In genomic region chr11:1358931-1359330, GRCh38 we compare ENCODE assay signal across 1 cellular context. TPM values are rescaled to one million over a fixed set of nuclear protein-coding genes. Genes with fewer than 3 reads are reported as not detected.
"Had no signal": no experiment of that assay in that cellular context is flagged by ENCODE, and none has a peak within 500 bp of the region (broad histone marks: within the 10 kb centered on the region; RNA-seq: fewer than 3 reads in every experiment).

No MANE protein-coding gene starts in this region.

RNA-seq across cellular contexts. Expression of gene BRSK2, which starts 30.8 kb away (rescaled TPM):
- polyA plus RNA-seq: GM12878 had no signal
